11 cellular contexts compared by ENCODE assay signal in genomic region chr1:149845416-149845815, GRCh38. TPM values are rescaled to one million over a fixed set of nuclear protein-coding genes. Genes with fewer than 3 reads are reported as not detected.
DNase-seq lines count a peak whose midpoint lies in the region; ATAC-seq and TF ChIP-seq lines count a peak whose summit lies in the region.
"Had no signal": no experiment of that assay in that cellular context is flagged by ENCODE, and none has a peak within 500 bp of the region (broad histone marks: within the 10 kb centered on the region; RNA-seq: fewer than 3 reads in every experiment).

No MANE protein-coding gene starts in this region.

- peaks cover 5% of the 10 kb centered on the region for H3K36me3 ChIP-seq in mesodermal cell (ENCODE audit: control insufficient read depth, insufficient read depth, low read length)

- H3K27me3 Mint-ChIP-seq in activated naive CD8-positive, alpha-beta T cell: no peaks in the 10 kb centered on the region

- H3K27ac Mint-ChIP-seq in activated naive CD8-positive, alpha-beta T cell: peak overlapping the region; percentile 96

- H3K4me3 ChIP-seq in mesodermal cell (ENCODE audit: extremely low read depth, insufficient read depth, low read length, poor library complexity, severe bottlenecking) (peak overlapping the region; percentile 69), coronary artery (no peak overlapping the region)

- no peaks in the 10 kb centered on the region for H3K9me3 ChIP-seq in mesodermal cell (ENCODE audit: control insufficient read depth, low read length)

- H3K4me1 Mint-ChIP-seq in activated naive CD8-positive, alpha-beta T cell (ENCODE audit: low read depth): peaks cover 58% of the 10 kb centered on the region

- TF ChIP-seq CTCF in C4-2B (conservative IDR thresholded peaks at IDR 0.05) (no peak), coronary artery (IDR thresholded peaks at IDR 0.05) (no peak)

- no peak for ATAC-seq in GM18519 (IDR thresholded peaks at IDR 0.05; ENCODE audit: low FRiP score, unreplicated experiment)

- peaks cover 20% of the 10 kb centered on the region for H3K4me1 ChIP-seq in mesodermal cell (ENCODE audit: control insufficient read depth, insufficient read depth, low read length, poor library complexity, severe bottlenecking)

- no peaks in the 10 kb centered on the region for H3K9me3 Mint-ChIP-seq in activated naive CD8-positive, alpha-beta T cell (ENCODE audit: low read depth)

- DNase-seq in HT1080 (ENCODE audit: low read depth) (peak; percentile 10), coronary artery (ENCODE audit: low spot score) (no peak), NCI-H226 (no peak), SHP77 (lab: John Stamatoyannopoulos, UW) (no peak)
- DNase-seq: amniotic stem cell; kidney glomerular epithelial cell; stimulated activated CD4-positive, alpha-beta T cell treated with anti-CD3 and anti-CD28 coated beads, Interleukin-2, amount 100 ng/mL, for 48 hours had no signal

- WGBS in mesodermal cell (ENCODE audit: insufficient coverage in 2 of 2), 2 experiments: 12 to 19% methylated on average over 3 of the region's 3 CpGs

- H3K36me3 Mint-ChIP-seq in activated naive CD8-positive, alpha-beta T cell: peaks cover 7% of the 10 kb centered on the region

- peak overlapping the region; percentile 93 for H3K4me3 Mint-ChIP-seq in activated naive CD8-positive, alpha-beta T cell

- H3K27ac ChIP-seq in C4-2B (peak overlapping the region; percentile 47; the same call in 1 of the 2 replicates), mesodermal cell (ENCODE audit: low read depth, low read length, severe bottlenecking) (no peak overlapping the region), coronary artery (no peak overlapping the region)

RNA-seq across cellular contexts. Expression of gene BOLA1, which starts 54.0 kb away (rescaled TPM):
- 15.1 and 19.2 TPM in 2 replicates for total RNA-seq in HT1080 (2014; rRNA removed; shearing (Covaris generic))
- 21.2 and 24.7 TPM in 2 replicates for polyA plus RNA-seq in HT1080 (2015; cell fraction: cytosol; rRNA removed)
- 14.8 and 21.1 TPM in 2 replicates for polyA plus RNA-seq in HT1080 (2015; cell fraction: nucleus; rRNA removed)
- polyA plus RNA-seq in mesodermal cell (2013, experiment 1 of 2): 2.4 TPM
- 2.4 TPM for polyA plus RNA-seq in mesodermal cell (2013, experiment 2 of 2)
